22 cellular contexts compared by ENCODE assay signal in genomic region chr11:112477929-112478317, GRCh38.
"Had no signal": no experiment of that assay in that cellular context is flagged by ENCODE, and none has a peak within 500 bp of the region (broad histone marks: within the 10 kb centered on the region; RNA-seq: fewer than 3 reads in every experiment).

No MANE protein-coding gene starts in this region.

- H3K4me3 ChIP-seq: heart left ventricle, left lung, ovary, testis, transverse colon had no signal

- H3K27ac ChIP-seq: heart left ventricle, left lung, ovary, testis, transverse colon, VCaP had no signal

- H3K27me3 ChIP-seq: ovary, testis, transverse colon had no signal

- H3K9me3 ChIP-seq: heart left ventricle, left lung, testis, transverse colon had no signal

- H3K36me3 ChIP-seq: heart left ventricle, left lung, ovary, transverse colon had no signal

- H3K4me1 ChIP-seq: heart left ventricle, left lung, testis, transverse colon had no signal

- ATAC-seq: activated naive CD4-positive, alpha-beta T cell treated with anti-CD3 and anti-CD28 coated beads, Interleukin-2, amount 50 U/mL, for 72 hours; activated T-cell treated with anti-CD3 and anti-CD28 coated beads, Interleukin-2, amount 50 U/mL, for 72 hours; heart left ventricle had no signal

- DNase-seq: activated CD4-positive, alpha-beta T cell treated with anti-CD3 and anti-CD28 coated beads for 4 hours; activated CD4-positive, alpha-beta T cell treated with anti-CD3 and anti-CD28 coated beads, Interleukin-2, amount 50 U/mL, for 4 hours; activated naive CD4-positive, alpha-beta T cell; activated T-cell treated with anti-CD3 and anti-CD28 coated beads for 4 hours; activated T-cell treated with anti-CD3 and anti-CD28 coated beads, Interleukin-2, amount 50 U/mL, for 72 hours; dermis blood vessel endothelial cell; effector CD4-positive, alpha-beta T cell; erythroblast; foreskin fibroblast; heart left ventricle; hypothalamus; kidney glomerular epithelial cell; left lung; naive B cell; nephron progenitor cell; ovary; stimulated activated naive CD4-positive, alpha-beta T cell; T-helper 9 cell; testis; transverse colon had no signal
